8 cellular contexts compared by ENCODE assay signal in the genomic region with DNA sequence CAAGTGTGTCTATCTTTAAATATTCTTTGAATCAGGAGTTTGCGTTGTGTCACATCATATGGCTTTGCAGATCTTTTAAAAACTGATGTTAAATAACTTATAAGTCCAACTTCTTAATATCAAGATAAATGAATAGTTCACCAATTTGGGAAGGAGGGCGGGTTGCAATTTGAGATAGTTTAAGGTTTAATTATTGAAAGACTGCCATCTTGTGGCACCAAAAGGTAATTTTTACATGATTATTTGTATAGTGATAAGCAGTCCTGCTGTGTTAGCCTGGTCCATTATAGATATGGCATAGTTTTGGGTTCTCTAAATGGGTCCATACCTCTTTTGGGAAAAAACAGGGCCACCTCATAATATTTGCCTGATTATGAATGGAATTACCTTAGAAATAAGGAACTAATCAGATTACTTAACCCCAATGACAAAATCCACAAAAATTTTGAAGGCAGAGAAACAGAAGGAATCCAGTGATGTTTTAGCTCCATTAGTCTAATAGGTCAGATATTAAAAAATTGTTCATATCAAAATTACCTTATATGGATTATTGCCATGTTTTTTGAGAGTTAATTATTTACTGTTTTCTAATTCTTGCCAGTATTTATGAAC.
DNase-seq lines count a peak whose midpoint lies in the region; ATAC-seq and TF ChIP-seq lines count a peak whose summit lies in the region.

No MANE protein-coding gene starts in this region.

- TF ChIP-seq CTCF in MM.1S (IDR thresholded peaks at IDR 0.05; ENCODE audit: low read length) (peak; percentile 53), fibroblast of mammary gland (conservative IDR thresholded peaks at IDR 0.05; ENCODE audit: control insufficient read depth, insufficient read depth, low read depth, low read length) (peak; percentile 43), osteoblast (IDR thresholded peaks at IDR 0.05; ENCODE audit: extremely low read depth, low read depth, low read length) (peak; percentile 58)

- no peak for TF ChIP-seq POLR2A in GM18505 (IDR thresholded peaks at IDR 0.05; ENCODE audit: borderline replicate concordance, extremely low read depth, insufficient read depth, insufficient read length)

- no peaks in the 10 kb centered on the region for H3K36me3 ChIP-seq in MM.1S (replicated peaks; ENCODE audit: insufficient read depth, low read length)
- H3K36me3 ChIP-seq in SJCRH30: no peaks in the 10 kb centered on the region
- H3K36me3 ChIP-seq in osteoblast (ENCODE audit: insufficient read depth, low read length): no peaks in the 10 kb centered on the region

- no peaks in the 10 kb centered on the region for H3K9me2 ChIP-seq in MM.1S (replicated peaks; ENCODE audit: insufficient read depth, low read length)

- H3K4me2 ChIP-seq in MM.1S (ENCODE audit: low read depth, low read length) (no peak overlapping the region), osteoblast (ENCODE audit: insufficient read depth, low read length) (no peak overlapping the region)

- H2AFZ ChIP-seq in MM.1S (ENCODE audit: low read length): no peak overlapping the region
- no peak overlapping the region for H2AFZ ChIP-seq in osteoblast (ENCODE audit: low read length)

- H3K4me3 ChIP-seq in MM.1S (ENCODE audit: low read length): no peak overlapping the region
- no peak overlapping the region for H3K4me3 ChIP-seq in SJCRH30
- H3K4me3 ChIP-seq in fibroblast of mammary gland (ENCODE audit: control insufficient read depth, low read depth, low read length): no peak overlapping the region
- no peak overlapping the region for H3K4me3 ChIP-seq in osteoblast (ENCODE audit: insufficient read depth, low read length)

- no peaks in the 10 kb centered on the region for H3K9me3 ChIP-seq in MM.1S (replicated peaks; ENCODE audit: insufficient read depth, low read length)
- no peaks in the 10 kb centered on the region for H3K9me3 ChIP-seq in SJCRH30 (replicated peaks)
- H3K9me3 ChIP-seq in osteoblast (ENCODE audit: low read depth, low read length): no peaks in the 10 kb centered on the region

- H3K79me2 ChIP-seq in MM.1S (ENCODE audit: low read length) (no peaks in the 10 kb centered on the region), osteoblast (ENCODE audit: insufficient read depth, low read length) (no peaks in the 10 kb centered on the region)

- no peaks in the 10 kb centered on the region for H3F3A ChIP-seq in MM.1S (ENCODE audit: insufficient read depth, low read length)

- peak; percentile 35 for ATAC-seq in GM19468 (IDR thresholded peaks at IDR 0.05; ENCODE audit: extremely low read depth, unreplicated experiment)
- ATAC-seq in GM18505 (IDR thresholded peaks at IDR 0.05; ENCODE audit: unreplicated experiment): no peak

- no peaks in the 10 kb centered on the region for H3K4me1 ChIP-seq in MM.1S (ENCODE audit: low read length)
- no peaks in the 10 kb centered on the region for H3K4me1 ChIP-seq in SJCRH30
- peaks cover 19% of the 10 kb centered on the region for H3K4me1 ChIP-seq in osteoblast (ENCODE audit: insufficient read depth, low read length)

- no peak overlapping the region for H3K9ac ChIP-seq in MM.1S (ENCODE audit: low read length)

- H3K27me3 ChIP-seq in MM.1S (replicated peaks; ENCODE audit: insufficient read depth, low read length) (no peaks in the 10 kb centered on the region), SJCRH30 (no peaks in the 10 kb centered on the region), osteoblast (ENCODE audit: insufficient read depth, low read length) (peaks cover 4% of the 10 kb centered on the region)

- no peaks in the 10 kb centered on the region for H4K20me1 ChIP-seq in MM.1S (ENCODE audit: insufficient read depth, low read length)
- no peaks in the 10 kb centered on the region for H4K20me1 ChIP-seq in osteoblast (ENCODE audit: insufficient read depth, low read length)

- no peak overlapping the region for H3K27ac ChIP-seq in MM.1S (ENCODE audit: low read length)
- no peak overlapping the region for H3K27ac ChIP-seq in SJCRH30
- H3K27ac ChIP-seq in osteoblast (ENCODE audit: low read depth, low read length): no peak overlapping the region

- DNase-seq in COR-L47 (lab: John Stamatoyannopoulos, UW): peak; percentile 34
- DNase-seq in MM.1S: peak; percentile 53
- peak; percentile 4 to 66 for DNase-seq in SJCRH30
- DNase-seq in fibroblast of mammary gland (ENCODE audit: low read depth): peak; percentile 72
- no peak for DNase-seq in osteoblast (ENCODE audit: insufficient read length, low spot score, missing footprints)
- DNase-seq in activated effector memory CD4-positive, alpha-beta T cell treated with anti-CD3 and anti-CD28 coated beads, Interleukin-2, amount 50 U/mL, for 16 hours: no peak

Comparison
In these comparisons a context has a peak if more than half of its experiments do, and no peak if none do; other contexts are left out.
1. DNase-seq: peak in COR-L47 (single experiment), MM.1S (single experiment), SJCRH30 (2 of 2) and fibroblast of mammary gland (single experiment); none in osteoblast (single experiment) and activated effector memory CD4-positive, alpha-beta T cell treated with anti-CD3 and anti-CD28 coated beads, Interleukin-2, amount 50 U/mL, for 16 hours (single experiment).
2. Peak in every context shown above with its lines, with median percentiles within 50 percentile points of each other: CTCF ChIP-seq.